ENCODE assay signal across 26 cellular contexts in genomic region chr2:31204761-31205160, GRCh38. TPM values are rescaled to one million over a fixed set of nuclear protein-coding genes. Genes with fewer than 3 reads are reported as not detected.
"Had no signal": no experiment of that assay in that cellular context is flagged by ENCODE, and none has a peak within 500 bp of the region (broad histone marks: within the 10 kb centered on the region; RNA-seq: fewer than 3 reads in every experiment).

No MANE protein-coding gene starts in this region.

- ATAC-seq: effector memory CD8-positive, alpha-beta T cell; heart right ventricle; left cardiac atrium; left ventricle myocardium superior; lower lobe of right lung; naive thymus-derived CD8-positive, alpha-beta T cell; psoas muscle; right cardiac atrium; stimulated activated effector memory CD8-positive, alpha-beta T cell treated with anti-CD3 and anti-CD28 coated beads, Interleukin-12 subunit alpha, Interleukin-12 subunit beta, amount 100 ng/mL, for 72 hours had no signal

- DNase-seq: cortex of kidney; effector memory CD8-positive, alpha-beta T cell; erythroblast; esophagus squamous epithelium; foreskin melanocyte; glutamatergic neuron; heart right ventricle; left cardiac atrium; left ventricle myocardium superior; lower lobe of right lung; naive thymus-derived CD8-positive, alpha-beta T cell; occipital lobe; ovary; psoas muscle; right cardiac atrium; sigmoid colon; stimulated activated CD4-positive, alpha-beta T cell treated with anti-CD3 and anti-CD28 coated beads, Interleukin-2, amount 100 ng/mL, for 24 hours; stimulated activated CD4-positive, alpha-beta T cell treated with anti-CD3 and anti-CD28 coated beads, Interleukin-4, amount 100 ng/mL, for 24 hours; stimulated activated naive CD4-positive, alpha-beta T cell treated with Interleukin-2 at 50 U/mL for 16 hours; stomach; testis; tibial artery; uterus had no signal

RNA-seq across cellular contexts. Expression of gene CAPN14, which starts 12.6 kb away (rescaled TPM):
- total RNA-seq: myocyte, skeletal muscle tissue had no signal
